In genomic region chr5:154940772-154941620, GRCh38 we compare ENCODE assay signal across 1 cellular context.
TF ChIP-seq lines count a peak whose summit lies in the region.

TSS of gene MRPL22 (plus strand) at chr5:154941073. CDS start at chr5:154941111, 38 bp downstream.

TF ChIP-seq in HepG2, 621 proteins besides CTCF, POLR2A, EP300 and RAD21 (continued from another document and continues in another):
- peak in 1 of 2 experiments; percentile 72; a peak in 3 of 4 replicates for TF ChIP-seq HMGXB4 (CRISPR knock-in tag; IDR thresholded peaks at IDR 0.05; ENCODE audit: borderline replicate concordance in 1 of 2, low read depth in 1 of 2)
- no peak for TF ChIP-seq HNRNPK (IDR thresholded peaks at IDR 0.05; ENCODE audit: low read depth, low read length, poor library complexity, severe bottlenecking)
- no peak for TF ChIP-seq ZBTB49 (CRISPR knock-in tag; IDR thresholded peaks at IDR 0.05; ENCODE audit: borderline replicate concordance)
- TF ChIP-seq ZNF746 (CRISPR knock-in tag; IDR thresholded peaks at IDR 0.05): 0 out of 2 replicates have a peak, but pooled peaks have one; percentile 32
- 0 out of 2 replicates have a peak, but pooled peaks have one; percentile 23 for TF ChIP-seq THRA (CRISPR knock-in tag; IDR thresholded peaks at IDR 0.05; ENCODE audit: borderline replicate concordance)
- TF ChIP-seq ZNF280B (CRISPR knock-in tag; IDR thresholded peaks at IDR 0.05; ENCODE audit: borderline replicate concordance): peak; percentile 68; the same call in 1 of the 2 replicates
- TF ChIP-seq REL (CRISPR knock-in tag; conservative IDR thresholded peaks at IDR 0.05): 0 out of 2 replicates have a peak, but pooled peaks have one; percentile 45
- TF ChIP-seq ZBTB42 (CRISPR knock-in tag; IDR thresholded peaks at IDR 0.05): no peak
- 0 out of 2 replicates have a peak, but pooled peaks have one; percentile 39 for TF ChIP-seq ZNF607 (CRISPR knock-in tag; IDR thresholded peaks at IDR 0.05; ENCODE audit: borderline replicate concordance)
- 0 out of 2 replicates have a peak, but pooled peaks have one; percentile 18 for TF ChIP-seq FOXO1 (CRISPR knock-in tag; IDR thresholded peaks at IDR 0.05)
- no peak for TF ChIP-seq FOXM1 (CRISPR knock-in tag; IDR thresholded peaks at IDR 0.05)
- TF ChIP-seq DR1 (CRISPR knock-in tag; IDR thresholded peaks at IDR 0.05): peak; percentile 65; the same call in 1 of the 2 replicates
- no peak for TF ChIP-seq MAFF (IDR thresholded peaks at IDR 0.05; ENCODE audit: low read depth, low read length)
- TF ChIP-seq ZNF770 (CRISPR knock-in tag; IDR thresholded peaks at IDR 0.05): 0 out of 2 replicates have a peak, but pooled peaks have one; percentile 26
- peak; percentile 91 for TF ChIP-seq THAP11 (CRISPR knock-in tag; IDR thresholded peaks at IDR 0.05)
- TF ChIP-seq ZNF274 (CRISPR knock-in tag; IDR thresholded peaks at IDR 0.05): 0 out of 2 replicates have a peak, but pooled peaks have one; percentile 54
- TF ChIP-seq ZBTB26 (CRISPR knock-in tag; IDR thresholded peaks at IDR 0.05; ENCODE audit: borderline replicate concordance): 0 out of 2 replicates have a peak, but pooled peaks have one; percentile 61
- no peak for TF ChIP-seq ZKSCAN1 (IDR thresholded peaks at IDR 0.05; ENCODE audit: low read length)
- no peak for TF ChIP-seq GABPA (IDR thresholded peaks at IDR 0.05; ENCODE audit: low read depth, low read length)
- peak; percentile 79 for TF ChIP-seq GABPA (CRISPR knock-in tag; IDR thresholded peaks at IDR 0.05; ENCODE audit: low read depth)
- 0 out of 2 replicates have a peak, but pooled peaks have one; percentile 63 for TF ChIP-seq ZNF550 (CRISPR knock-in tag; IDR thresholded peaks at IDR 0.05; ENCODE audit: borderline replicate concordance)
- no peak for TF ChIP-seq SOX6 (IDR thresholded peaks at IDR 0.05)
- TF ChIP-seq SOX6 (CRISPR knock-in tag; IDR thresholded peaks at IDR 0.05): no peak; the same call in 1 of the 2 replicates
- TF ChIP-seq TARDBP (CRISPR knock-in tag; IDR thresholded peaks at IDR 0.05): peak; percentile 54; the same call in 1 of the 2 replicates
- 0 out of 2 replicates have a peak, but pooled peaks have one; percentile 42 for TF ChIP-seq ZNF784 (CRISPR knock-in tag; IDR thresholded peaks at IDR 0.05; ENCODE audit: borderline replicate concordance)
- no peak for TF ChIP-seq ZBTB3 (CRISPR knock-in tag; IDR thresholded peaks at IDR 0.05; ENCODE audit: borderline replicate concordance, low read depth)
- TF ChIP-seq HNRNPLL (IDR thresholded peaks at IDR 0.05; ENCODE audit: low read depth, low read length, poor library complexity, severe bottlenecking): peak; percentile 36
- peak; percentile 96 for TF ChIP-seq KDM5A (IDR thresholded peaks at IDR 0.05; ENCODE audit: borderline replicate concordance, low read length)
- peak; percentile 43; the same call in 1 of the 2 replicates for TF ChIP-seq TFDP2 (CRISPR knock-in tag; IDR thresholded peaks at IDR 0.05)
- TF ChIP-seq ZNF232 (CRISPR knock-in tag; IDR thresholded peaks at IDR 0.05; ENCODE audit: borderline replicate concordance): 0 out of 2 replicates have a peak, but pooled peaks have one; percentile 37
- no peak for TF ChIP-seq ZSCAN20 (CRISPR knock-in tag; IDR thresholded peaks at IDR 0.05; ENCODE audit: borderline replicate concordance)
- no peak for TF ChIP-seq KDM4B (CRISPR knock-in tag; IDR thresholded peaks at IDR 0.05)
- TF ChIP-seq ZSCAN30 (CRISPR knock-in tag; IDR thresholded peaks at IDR 0.05): no peak
- TF ChIP-seq SALL1 (CRISPR knock-in tag; IDR thresholded peaks at IDR 0.05): peak; percentile 64; the same call in 1 of the 2 replicates
- peak; percentile 65 for TF ChIP-seq SIN3B (IDR thresholded peaks at IDR 0.05; ENCODE audit: low read length)
- TF ChIP-seq ZSCAN9 (CRISPR knock-in tag; IDR thresholded peaks at IDR 0.05; ENCODE audit: borderline replicate concordance): 0 out of 2 replicates have a peak, but pooled peaks have one; percentile 47
- TF ChIP-seq IRF2 (CRISPR knock-in tag; IDR thresholded peaks at IDR 0.05): peak; percentile 65; the same call in 1 of the 2 replicates
- peak; percentile 19; the same call in 1 of the 2 replicates for TF ChIP-seq MEIS2 (CRISPR knock-in tag; IDR thresholded peaks at IDR 0.05)
- no peak for TF ChIP-seq ZMAT3 (CRISPR knock-in tag; conservative IDR thresholded peaks at IDR 0.05)
- 0 out of 2 replicates have a peak, but pooled peaks have one; percentile 31 for TF ChIP-seq FIP1L1 (IDR thresholded peaks at IDR 0.05; ENCODE audit: borderline replicate concordance, insufficient read depth, low read depth, low read length)
- peak; percentile 63; the same call in 1 of the 2 replicates for TF ChIP-seq HOMEZ (CRISPR knock-in tag; IDR thresholded peaks at IDR 0.05; ENCODE audit: low read depth)
- no peak for TF ChIP-seq ATF1 (CRISPR knock-in tag; IDR thresholded peaks at IDR 0.05)
- peak; percentile 69; the same call in 1 of the 2 replicates for TF ChIP-seq KDM2A (CRISPR knock-in tag; IDR thresholded peaks at IDR 0.05; ENCODE audit: borderline replicate concordance, low read depth)
- peak; percentile 58; the same call in 1 of the 2 replicates for TF ChIP-seq ZNF878 (CRISPR knock-in tag; IDR thresholded peaks at IDR 0.05)
- peak; percentile 27; the same call in 1 of the 2 replicates for TF ChIP-seq SNAPC5 (CRISPR knock-in tag; IDR thresholded peaks at IDR 0.05; ENCODE audit: borderline replicate concordance)
